In genomic region chr12:26723379-26724308, GRCh38 we compare ENCODE assay signal across 11 cellular contexts.
DNase-seq lines count a peak whose midpoint lies in the region; ATAC-seq and TF ChIP-seq lines count a peak whose summit lies in the region.
"Had no signal": no experiment of that assay in that cellular context is flagged by ENCODE, and none has a peak within 500 bp of the region (broad histone marks: within the 10 kb centered on the region; RNA-seq: fewer than 3 reads in every experiment).

No MANE protein-coding gene starts in this region.

- 63 to 69% methylated on average over 8 of the region's 8 CpGs for WGBS in body of pancreas, 2 donors

- H3K27ac Mint-ChIP-seq in activated naive CD4-positive, alpha-beta T cell treated with anti-CD3 and anti-CD28 coated beads, Interleukin-2, amount 50 U/mL, for 72 hours: no peak overlapping the region
- H3K27ac Mint-ChIP-seq: activated naive CD8-positive, alpha-beta T cell treated with anti-CD3 and anti-CD28 coated beads, Interleukin-2, amount 10 ng/mL, durations not matched to agents 7 days and 5 days had no signal

- peak overlapping the region; percentile 28 to 67 (median 38) for H3K27ac ChIP-seq in body of pancreas
- H3K27ac ChIP-seq in uterus: peak overlapping the region; percentile 70 to 71

- H3K4me1 ChIP-seq in body of pancreas (peaks cover 23% of the 10 kb centered on the region), uterus (no peaks in the 10 kb centered on the region)

- intact Hi-C loops in Right ventricle myocardium inferior (cut with DNase I): loop anchor here (10.0 kb wide), 1 partner anchor 111 kb away; the partner anchor contains the start of gene ITPR2
- intact Hi-C loops in cardiac septum (cut with DNase I): loop anchor here (10.0 kb wide), 1 partner anchor 111 kb away; the partner anchor contains the start of gene ITPR2
- intact Hi-C loops in body of pancreas (cut with DNase I): no loop called here
- intact Hi-C loops in uterus (cut with DNase I; ENCODE audit: low total_unique reads): no loop called here
- intact Hi-C loops in posterior cingulate gyrus (cut with DNase I): no loop called here

- no peaks in the 10 kb centered on the region for H3K36me3 ChIP-seq in body of pancreas (replicated peaks in 1 of 2; ENCODE audit: insufficient read depth in 1 of 2, low read depth in 2 of 2)
- no peaks in the 10 kb centered on the region for H3K36me3 ChIP-seq in uterus

- H3K27me3 ChIP-seq in body of pancreas (no peaks in the 10 kb centered on the region), uterus (no peaks in the 10 kb centered on the region)

- DNase-seq in Right ventricle myocardium inferior (ENCODE audit: missing footprints): no peak
- DNase-seq in cardiac septum (ENCODE audit: low spot score): no peak
- DNase-seq in body of pancreas: no peak
- DNase-seq in left lobe of liver (ENCODE audit: low spot score): no peak
- DNase-seq in uterus: peak in 1 of 2 donors; percentile 42
- DNase-seq in posterior cingulate gyrus: no peak
- no peak for DNase-seq in SW480 (ENCODE audit: low spot score)
- DNase-seq in activated naive CD4-positive, alpha-beta T cell treated with anti-CD3 and anti-CD28 coated beads, Interleukin-2, amount 50 U/mL, for 72 hours (ENCODE audit: low spot score in 2 of 2): no peak
- DNase-seq: activated naive CD8-positive, alpha-beta T cell treated with anti-CD3 and anti-CD28 coated beads, Interleukin-2, amount 10 ng/mL, durations not matched to agents 7 days and 5 days; AML-193; NCI-H2081 had no signal

- H3K9me3 ChIP-seq in body of pancreas: no peaks in the 10 kb centered on the region
- no peaks in the 10 kb centered on the region for H3K9me3 ChIP-seq in uterus

- no peak for TF ChIP-seq CTCF in body of pancreas (IDR thresholded peaks at IDR 0.05)
- no peak for TF ChIP-seq CTCF in uterus (IDR thresholded peaks at IDR 0.05)

- no peak for TF ChIP-seq POLR2A in body of pancreas (IDR thresholded peaks at IDR 0.05)
- TF ChIP-seq POLR2A in uterus (IDR thresholded peaks at IDR 0.05): no peak

- H3K36me3 Mint-ChIP-seq in activated naive CD4-positive, alpha-beta T cell treated with anti-CD3 and anti-CD28 coated beads, Interleukin-2, amount 50 U/mL, for 72 hours: peaks cover 0 to 4% of the 10 kb centered on the region in 2 donors

- no peaks in the 10 kb centered on the region for H3K9me3 Mint-ChIP-seq in activated naive CD4-positive, alpha-beta T cell treated with anti-CD3 and anti-CD28 coated beads, Interleukin-2, amount 50 U/mL, for 72 hours
- H3K9me3 Mint-ChIP-seq: activated naive CD8-positive, alpha-beta T cell treated with anti-CD3 and anti-CD28 coated beads, Interleukin-2, amount 10 ng/mL, durations not matched to agents 7 days and 5 days had no signal

- ATAC-seq in Right ventricle myocardium inferior: peak; percentile 84
- ATAC-seq in body of pancreas: peak; percentile 57
- peak; percentile 25 for ATAC-seq in left lobe of liver
- ATAC-seq in activated naive CD4-positive, alpha-beta T cell treated with anti-CD3 and anti-CD28 coated beads, Interleukin-2, amount 50 U/mL, for 72 hours: no peak

- H3K4me3 ChIP-seq in body of pancreas: no peak overlapping the region
- no peak overlapping the region for H3K4me3 ChIP-seq in uterus

Comparison
In these comparisons a context has a peak if more than half of its experiments do, and no peak if none do; other contexts are left out.
1. ATAC-seq: peak in Right ventricle myocardium inferior (single experiment), body of pancreas (single experiment) and left lobe of liver (single experiment); none in activated naive CD4-positive, alpha-beta T cell treated with anti-CD3 and anti-CD28 coated beads, Interleukin-2, amount 50 U/mL, for 72 hours (0 of 2).
2. intact Hi-C loops: an anchor here in Right ventricle myocardium inferior (10.0 kb wide) and cardiac septum (10.0 kb wide); none called in body of pancreas, uterus and posterior cingulate gyrus.